In genomic region chr2:86703704-86704370, GRCh38 we compare ENCODE assay signal across 11 cellular contexts. TPM values are rescaled to one million over a fixed set of nuclear protein-coding genes. Genes with fewer than 3 reads are reported as not detected.
DNase-seq lines count a peak whose midpoint lies in the region; ATAC-seq and TF ChIP-seq lines count a peak whose summit lies in the region.
"Had no signal": no experiment of that assay in that cellular context is flagged by ENCODE, and none has a peak within 500 bp of the region (broad histone marks: within the 10 kb centered on the region; RNA-seq: fewer than 3 reads in every experiment).

No MANE protein-coding gene starts in this region.

- 29 to 51% methylated on average over 14 of the region's 14 CpGs for WGBS in heart right ventricle, 2 donors

- peaks cover 0 to 7% (median 0%) of the 10 kb centered on the region in 11 donors for H3K9me3 ChIP-seq in heart right ventricle

- H3K27ac ChIP-seq in heart right ventricle, result peak overlapping the region; percentile 66 to 90 (median 84)
- H3K27ac ChIP-seq: BLaER1 treated with 17β-estradiol and CSF1 and Interleukin-3, amounts not matched to agents 10 nM and 100 nM had no signal

- peak in 6 of 8 donors; percentile 23 to 74 (median 64) for ATAC-seq in heart right ventricle
- no peak for ATAC-seq in HG03342 (IDR thresholded peaks at IDR 0.05; ENCODE audit: unreplicated experiment)
- ATAC-seq in GM21360 (IDR thresholded peaks at IDR 0.05; ENCODE audit: unreplicated experiment), result no peak

- no peaks in the 10 kb centered on the region for H3K27me3 ChIP-seq in heart right ventricle
- H3K27me3 ChIP-seq: BLaER1 treated with 17β-estradiol and CSF1 and Interleukin-3, amounts not matched to agents 10 nM and 100 nM had no signal

- H3K36me3 Mint-ChIP-seq in type B pancreatic cell, result no peaks in the 10 kb centered on the region

- H3K4me3 Mint-ChIP-seq in type B pancreatic cell, result peak overlapping the region; percentile 51
- H3K4me3 Mint-ChIP-seq: activated naive CD8-positive, alpha-beta T cell treated with anti-CD3 and anti-CD28 coated beads, Interleukin-2, amount 50 U/mL, for 24 hours; memory B cell had no signal

- H3K4me1 ChIP-seq in heart right ventricle, result peaks cover 0 to 30% (median 7%) of the 10 kb centered on the region in 9 donors

- H3K27ac Mint-ChIP-seq in type B pancreatic cell, result peak overlapping the region; percentile 92
- H3K27ac Mint-ChIP-seq: activated naive CD8-positive, alpha-beta T cell treated with anti-CD3 and anti-CD28 coated beads, Interleukin-2, amount 50 U/mL, for 24 hours; memory B cell had no signal

- H3K4me3 ChIP-seq in heart right ventricle, result peak overlapping the region in 5 of 10 donors; percentile 15 to 27 (median 18)
- H3K4me3 ChIP-seq: BLaER1 treated with 17β-estradiol and CSF1 and Interleukin-3, amounts not matched to agents 10 nM and 100 nM had no signal

- H3K9me3 Mint-ChIP-seq in type B pancreatic cell, result peaks cover 8% of the 10 kb centered on the region

- intact Hi-C loops in heart right ventricle (cut with DNase I), result loop anchor here in 5 of 10 donors (5.0 to 10.0 kb wide), 3 partner anchors 51 to 82 kb away; partner anchors contain the start of gene RNF103 (in 4 of the 5)

- DNase-seq in NCI-H2196 (lab: John Stamatoyannopoulos, UW; ENCODE audit: unreplicated experiment) (peak; percentile 1), NCI-H2196 treated with DMSO at 0.1 percent for 48 hours (lab: John Stamatoyannopoulos, UW; ENCODE audit: unreplicated experiment) (no peak), T1000 (lab: John Stamatoyannopoulos, UW) (peak; percentile 63), heart right ventricle (peak; percentile 26 to 57), type B pancreatic cell (ENCODE audit: extremely low spot score, unreplicated experiment) (no peak), AG08395 (ENCODE audit: low spot score) (no peak)
- DNase-seq: activated naive CD8-positive, alpha-beta T cell treated with anti-CD3 and anti-CD28 coated beads, Interleukin-2, amount 50 U/mL, for 24 hours had no signal

- no peaks in the 10 kb centered on the region for H3K27me3 Mint-ChIP-seq in type B pancreatic cell
- H3K27me3 Mint-ChIP-seq: activated naive CD8-positive, alpha-beta T cell treated with anti-CD3 and anti-CD28 coated beads, Interleukin-2, amount 50 U/mL, for 24 hours; memory B cell had no signal

- peaks cover 18% of the 10 kb centered on the region for H3K4me1 Mint-ChIP-seq in type B pancreatic cell (ENCODE audit: unreplicated experiment)
- H3K4me1 Mint-ChIP-seq: memory B cell had no signal

- TF ChIP-seq CTCF in heart right ventricle (IDR thresholded peaks at IDR 0.05), result peak in 3 of 9 donors; percentile 16 to 23 (median 17)
- no peak for TF ChIP-seq CTCF in type B pancreatic cell (conservative IDR thresholded peaks at IDR 0.05)

- no peaks in the 10 kb centered on the region for H3K36me3 ChIP-seq in heart right ventricle

RNA-seq across cellular contexts. Expression of gene RMND5A, which starts 16.3 kb away (rescaled TPM):
- 100 to 1,000 TPM in 7 of 10 donors, 10 to 100 TPM in 3; 68.0 to 152 (median 114) TPM for total RNA-seq in heart right ventricle
- 10 to 100 TPM; 23.4 to 29.3 TPM for polyA plus RNA-seq in heart right ventricle
- 43.7 and 45.0 TPM in 2 replicates for total RNA-seq in type B pancreatic cell (ENCODE audit: low replicate concordance)

Comparison
In these comparisons a context has a peak if more than half of its experiments do, and no peak if none do; other contexts are left out.
1. DNase-seq: peak in NCI-H2196 (single experiment), T1000 (single experiment) and heart right ventricle (2 of 2); none in NCI-H2196 treated with DMSO at 0.1 percent for 48 hours (single experiment), type B pancreatic cell (single experiment) and AG08395 (single experiment).
2. ATAC-seq: peak in heart right ventricle (6 of 8); none in HG03342 (single experiment) and GM21360 (single experiment).